24 cellular contexts compared by ENCODE assay signal in the genomic region with DNA sequence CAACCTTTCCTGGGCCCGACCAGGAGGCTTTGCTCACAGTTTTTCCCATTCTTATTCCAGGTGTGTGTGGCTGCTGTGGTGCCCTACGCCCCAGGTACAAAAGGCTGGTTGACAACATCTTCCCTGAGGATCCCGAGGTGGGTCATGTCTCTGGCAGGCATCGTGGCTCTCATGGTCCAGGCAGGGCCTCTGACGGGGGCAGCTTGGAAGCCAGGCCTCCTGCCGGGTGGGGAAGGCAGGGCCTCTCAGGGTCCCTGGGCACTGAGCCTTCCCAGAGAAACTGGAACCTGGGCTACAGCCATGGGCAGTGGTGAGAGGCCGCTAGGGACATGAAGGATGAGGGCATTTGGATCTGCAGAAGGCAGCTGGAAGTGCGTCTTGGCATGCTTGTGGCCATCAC.
"Had no signal": no experiment of that assay in that cellular context is flagged by ENCODE, and none has a peak within 500 bp of the region (broad histone marks: within the 10 kb centered on the region; RNA-seq: fewer than 3 reads in every experiment).

No MANE protein-coding gene starts in this region.

- H3K4me1 ChIP-seq: foreskin keratinocyte, gastroesophageal sphincter, left lung, testis, tibial artery had no signal

- H3K27ac ChIP-seq: esophagus muscularis mucosa, foreskin keratinocyte, gastroesophageal sphincter, heart left ventricle, hepatocyte, left lung, testis, tibial artery had no signal

- H3K79me2 ChIP-seq: hepatocyte had no signal

- H3K4me3 Mint-ChIP-seq: mesothelial cell of epicardium; naive B cell; natural killer cell treated with Interleukin-12 subunit alpha and Interleukin-12 subunit beta and Interleukin-15 and Interleukin-18, amount 100 ng/mL, for 72 hours; neural crest cell; stimulated activated effector memory CD8-positive, alpha-beta T cell treated with anti-CD3 and anti-CD28 coated beads, Interleukin-12 subunit alpha, Interleukin-12 subunit beta, amount 100 ng/mL, for 72 hours; type B pancreatic cell had no signal

- DNase-seq: dorsolateral prefrontal cortex; effector CD8-positive, alpha-beta T cell; foreskin keratinocyte; heart left ventricle; left cardiac atrium; left lung; mesenchymal stem cell; mucosa of descending colon; naive B cell; posterior cingulate gyrus; stimulated activated CD4-positive, alpha-beta T cell treated with anti-CD3 and anti-CD28 coated beads, Interleukin-2, amount 100 ng/mL, for 24 hours; stimulated activated CD4-positive, alpha-beta T cell treated with anti-CD3 and anti-CD28 coated beads, Interleukin-4, amount 100 ng/mL, for 24 hours; stimulated activated naive CD4-positive, alpha-beta T cell treated with Interleukin-2 at 50 U/mL for 16 hours; testis; tibial artery had no signal

- H3K4me3 ChIP-seq: dorsolateral prefrontal cortex, esophagus muscularis mucosa, gastroesophageal sphincter, heart left ventricle, hepatocyte, left lung, mucosa of descending colon, testis, tibial artery had no signal

- ATAC-seq: foreskin keratinocyte; gastroesophageal sphincter; left cardiac atrium; left lung; mucosa of descending colon; sciatic nerve; stimulated activated effector memory CD8-positive, alpha-beta T cell treated with anti-CD3 and anti-CD28 coated beads, Interleukin-12 subunit alpha, Interleukin-12 subunit beta, amount 100 ng/mL, for 72 hours had no signal

- H3K27me3 ChIP-seq: dorsolateral prefrontal cortex, esophagus muscularis mucosa, gastroesophageal sphincter, heart left ventricle, hepatocyte, left lung, testis, tibial artery had no signal

- H3K36me3 ChIP-seq: gastroesophageal sphincter, left lung, tibial artery had no signal

- H3K27me3 Mint-ChIP-seq: natural killer cell treated with Interleukin-12 subunit alpha and Interleukin-12 subunit beta and Interleukin-15 and Interleukin-18, amount 100 ng/mL, for 72 hours; type B pancreatic cell had no signal

- H3K9me3 ChIP-seq: esophagus muscularis mucosa, gastroesophageal sphincter, heart left ventricle, left lung, mucosa of descending colon, testis, tibial artery had no signal

- H3K27ac Mint-ChIP-seq: mesothelial cell of epicardium; natural killer cell treated with Interleukin-12 subunit alpha and Interleukin-12 subunit beta and Interleukin-15 and Interleukin-18, amount 100 ng/mL, for 72 hours; stimulated activated effector memory CD8-positive, alpha-beta T cell treated with anti-CD3 and anti-CD28 coated beads, Interleukin-12 subunit alpha, Interleukin-12 subunit beta, amount 100 ng/mL, for 72 hours; type B pancreatic cell had no signal

- H3K4me1 Mint-ChIP-seq: mesothelial cell of epicardium; naive B cell; stimulated activated effector memory CD8-positive, alpha-beta T cell treated with anti-CD3 and anti-CD28 coated beads, Interleukin-12 subunit alpha, Interleukin-12 subunit beta, amount 100 ng/mL, for 72 hours had no signal

- H3K4me2 ChIP-seq: hepatocyte had no signal

- H2AFZ ChIP-seq: hepatocyte had no signal

- H3K9me3 Mint-ChIP-seq: mesothelial cell of epicardium; naive B cell; natural killer cell treated with Interleukin-12 subunit alpha and Interleukin-12 subunit beta and Interleukin-15 and Interleukin-18, amount 100 ng/mL, for 72 hours; neural crest cell; stimulated activated effector memory CD8-positive, alpha-beta T cell treated with anti-CD3 and anti-CD28 coated beads, Interleukin-12 subunit alpha, Interleukin-12 subunit beta, amount 100 ng/mL, for 72 hours; type B pancreatic cell had no signal

- H3K36me3 Mint-ChIP-seq: naive B cell; natural killer cell treated with Interleukin-12 subunit alpha and Interleukin-12 subunit beta and Interleukin-15 and Interleukin-18, amount 100 ng/mL, for 72 hours; stimulated activated effector memory CD8-positive, alpha-beta T cell treated with anti-CD3 and anti-CD28 coated beads, Interleukin-12 subunit alpha, Interleukin-12 subunit beta, amount 100 ng/mL, for 72 hours had no signal
